Comparison of ENCODE assay signal across 9 cellular contexts in the genomic region with DNA sequence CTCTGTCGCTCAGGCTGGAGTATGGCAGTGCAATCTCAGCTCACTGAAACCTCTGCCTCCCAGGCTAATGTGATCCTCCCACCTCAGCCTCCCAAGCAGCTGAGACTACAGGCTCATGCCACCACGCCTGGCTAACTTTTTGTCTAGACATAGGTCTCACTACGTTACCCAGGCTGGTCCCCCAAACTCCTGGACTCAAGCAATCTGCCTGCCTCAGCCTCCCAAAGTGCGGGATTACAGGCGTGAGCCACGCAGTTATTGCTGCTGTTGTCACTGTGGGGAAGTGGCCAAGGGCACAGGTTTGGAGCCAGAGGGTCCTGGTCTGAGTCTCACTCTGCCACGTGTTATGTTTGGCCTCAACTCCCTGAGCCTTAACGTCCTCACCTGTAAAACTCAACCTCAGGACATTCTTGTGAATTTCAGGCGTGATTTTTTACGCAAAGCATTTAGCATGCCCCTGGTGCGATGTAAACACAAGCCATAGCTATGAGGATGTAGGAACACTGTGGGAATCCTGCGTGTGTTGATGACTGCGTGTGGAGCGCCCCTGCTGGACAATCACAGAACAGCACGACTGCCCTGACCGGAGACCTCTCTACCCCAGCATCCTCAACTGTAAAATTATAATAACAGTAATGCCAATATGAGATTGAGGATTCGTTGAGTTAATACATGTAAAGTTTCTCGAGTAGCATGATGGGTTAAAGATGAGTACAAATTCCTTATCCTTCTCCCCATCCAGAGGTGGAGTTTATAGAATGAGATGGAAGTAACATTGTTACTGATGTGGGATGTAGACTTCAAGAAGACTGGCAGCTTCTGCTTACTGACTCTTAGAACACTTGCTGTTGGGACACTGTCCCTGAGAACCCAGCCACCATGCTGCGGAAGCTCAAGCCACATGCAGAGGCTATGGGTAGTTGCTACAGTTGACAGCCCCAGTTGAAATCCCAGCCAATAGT. TPM values are rescaled to one million over a fixed set of nuclear protein-coding genes. Genes with fewer than 3 reads are reported as not detected.
DNase-seq lines count a peak whose midpoint lies in the region; ATAC-seq and FAIRE-seq lines count a peak whose summit lies in the region.
"Had no signal": no experiment of that assay in that cellular context is flagged by ENCODE, and none has a peak within 500 bp of the region (broad histone marks: within the 10 kb centered on the region; RNA-seq: fewer than 3 reads in every experiment).

No MANE protein-coding gene starts in this region.

- intact Hi-C loops in head of caudate nucleus (cut with DNase I) = no loop called here

- H3K4me1 ChIP-seq in small intestine (ENCODE audit: control insufficient read depth in 2 of 2, insufficient read depth in 1 of 2, low read depth in 1 of 2, low read length in 1 of 2) = no peaks in the 10 kb centered on the region

- no peak for FAIRE-seq in small intestine (lab: Jason Lieb, UNC)

- ATAC-seq in GM18517 (IDR thresholded peaks at IDR 0.05; ENCODE audit: unreplicated experiment) = no peak

- H3K9me3 ChIP-seq in small intestine (ENCODE audit: control insufficient read depth, low read depth) = no peaks in the 10 kb centered on the region
- H3K9me3 ChIP-seq: BLaER1 had no signal

- no peaks in the 10 kb centered on the region for H3K36me3 ChIP-seq in small intestine (ENCODE audit: control insufficient read depth in 2 of 2, insufficient read depth in 2 of 2, low read length in 2 of 2)
- H3K36me3 ChIP-seq: BLaER1 had no signal

- H3K27me3 ChIP-seq in small intestine (ENCODE audit: control insufficient read depth in 2 of 2, insufficient read depth in 2 of 2, low read length in 2 of 2) = no peaks in the 10 kb centered on the region
- H3K27me3 ChIP-seq: BLaER1 had no signal

- peak; percentile 27 for DNase-seq in NCI-H146 (lab: John Stamatoyannopoulos, UW)
- DNase-seq in NCI-H146 treated with DMSO at 0.1 percent for 48 hours (lab: John Stamatoyannopoulos, UW; ENCODE audit: unreplicated experiment) = no peak
- peak; percentile 47 for DNase-seq in RPMI7951 (ENCODE audit: low read depth)
- DNase-seq in activated effector memory CD4-positive, alpha-beta T cell treated with anti-CD3 and anti-CD28 coated beads, Interleukin-2, amount 50 U/mL, for 16 hours = peak; percentile 88
- peak in 40 of 42 donors; percentile 43 to 87 (median 72) for DNase-seq in head of caudate nucleus
- DNase-seq in small intestine = peak; percentile 38
- DNase-seq in occipital lobe (lab: John Stamatoyannopoulos, UW) = no peak

- WGBS in small intestine, 3 donors = 30 to 34% (median 32%) methylated on average over 19 of the region's 19 CpGs

- H3K4me3 ChIP-seq in small intestine (ENCODE audit: low read depth in 1 of 2, low read length in 2 of 2) = no peak overlapping the region
- H3K4me3 ChIP-seq: BLaER1 had no signal

- no peak overlapping the region for H3K27ac ChIP-seq in small intestine (ENCODE audit: low read depth in 1 of 2, low read length in 1 of 2)
- H3K27ac ChIP-seq: BLaER1 had no signal

RNA-seq across cellular contexts. Expression of a gene that starts 41.8 kb away (rescaled TPM):
- total RNA-seq in RPMI7951 (2014; rRNA removed; shearing (Covaris generic)) = not detected in 2 replicates
- 1 to 10 TPM in 1 of 3 donors, not detected in 2; 1.3 TPM for polyA plus RNA-seq in small intestine
- total RNA-seq in occipital lobe = 17.5 TPM

Comparison
In these comparisons a context has a peak if more than half of its experiments do, and no peak if none do; other contexts are left out.
1. DNase-seq: peak in NCI-H146 (single experiment), RPMI7951 (single experiment), activated effector memory CD4-positive, alpha-beta T cell treated with anti-CD3 and anti-CD28 coated beads, Interleukin-2, amount 50 U/mL, for 16 hours (single experiment), head of caudate nucleus (40 of 42) and small intestine (single experiment); none in NCI-H146 treated with DMSO at 0.1 percent for 48 hours (single experiment) and occipital lobe (single experiment).
2. RNA of a gene that starts 41.8 kb away (total RNA-seq): 17.5 TPM in occipital lobe (single experiment); not detected in RPMI7951; every median in the first group is over 10 times any median in the second.